ENCODE assay signal across 25 cellular contexts in the genomic region with DNA sequence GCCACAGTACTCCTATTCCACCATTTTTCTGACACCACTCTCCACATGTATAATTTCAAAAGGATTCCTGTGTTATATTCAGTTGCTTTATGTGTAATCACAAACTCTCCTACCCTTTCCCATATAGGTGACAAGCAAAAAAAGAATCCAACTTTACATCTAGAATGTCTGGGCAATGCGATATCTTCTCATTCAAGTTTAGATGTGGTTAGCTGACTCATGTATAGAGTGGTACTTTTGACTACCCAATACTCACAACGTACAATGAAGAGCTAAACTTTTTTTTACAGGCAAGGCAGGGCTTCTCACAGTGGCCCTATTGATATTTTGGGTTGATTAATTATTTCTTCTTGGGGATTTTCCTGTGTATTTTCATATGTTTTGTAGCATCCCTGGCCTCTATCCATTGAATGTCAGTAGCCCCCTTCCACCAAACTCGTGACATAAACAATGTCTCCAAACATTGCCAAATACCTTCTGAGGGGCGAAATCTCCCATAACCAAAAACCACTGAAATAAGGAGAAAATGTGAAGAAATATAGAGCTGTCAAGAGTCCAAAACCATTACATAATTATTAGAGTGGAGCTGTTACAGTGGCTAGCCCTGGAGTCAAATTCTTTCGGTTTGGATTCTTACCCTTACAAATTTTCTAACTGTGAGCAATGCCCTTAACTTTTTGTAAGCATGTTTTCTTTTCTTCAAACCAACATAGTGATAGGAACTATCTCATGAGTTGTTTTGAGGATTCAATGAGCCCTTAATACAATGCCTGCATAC.
DNase-seq lines count a peak whose midpoint lies in the region; FAIRE-seq and TF ChIP-seq lines count a peak whose summit lies in the region.
"Had no signal": no experiment of that assay in that cellular context is flagged by ENCODE, and none has a peak within 500 bp of the region (broad histone marks: within the 10 kb centered on the region; RNA-seq: fewer than 3 reads in every experiment).

No MANE protein-coding gene starts in this region.

- H3K27me3 Mint-ChIP-seq in MCF 10A (ENCODE audit: insufficient read depth, unreplicated experiment) (no peaks in the 10 kb centered on the region), mesothelial cell of epicardium (ENCODE audit: low read depth) (no peaks in the 10 kb centered on the region)
- H3K27me3 Mint-ChIP-seq: memory B cell; naive thymus-derived CD8-positive, alpha-beta T cell had no signal

- H4K20me1 ChIP-seq in OCI-LY3 (ENCODE audit: insufficient read depth, low read length), result no peaks in the 10 kb centered on the region
- H4K20me1 ChIP-seq in mammary epithelial cell (ENCODE audit: insufficient read depth, low read length), result no peaks in the 10 kb centered on the region

- H3K4me3 Mint-ChIP-seq in MCF 10A (ENCODE audit: unreplicated experiment), result no peak overlapping the region
- H3K4me3 Mint-ChIP-seq in mesothelial cell of epicardium, result no peak overlapping the region
- H3K4me3 Mint-ChIP-seq: GM23338; memory B cell; naive thymus-derived CD8-positive, alpha-beta T cell had no signal

- H3K4me2 ChIP-seq in OCI-LY3 (ENCODE audit: low read length), result peak overlapping the region; percentile 65
- peak overlapping the region; percentile 50 for H3K4me2 ChIP-seq in mammary epithelial cell (ENCODE audit: insufficient read depth, low read depth, low read length)
- H3K4me2 ChIP-seq: GM23338 had no signal

- dilution Hi-C loops in mammary epithelial cell (cut with HindIII; ENCODE audit: low sequenced_read_pairs), result no loop called here

- TF ChIP-seq POLR2A in breast epithelium (IDR thresholded peaks at IDR 0.05) (no peak), Peyer's patch (IDR thresholded peaks at IDR 0.05) (no peak)

- H3K9me3 ChIP-seq in breast epithelium (no peaks in the 10 kb centered on the region), OCI-LY3 (ENCODE audit: insufficient read depth, low read length) (no peaks in the 10 kb centered on the region), mammary epithelial cell (replicated peaks; ENCODE audit: insufficient read depth, low read length) (no peaks in the 10 kb centered on the region), Peyer's patch (no peaks in the 10 kb centered on the region)
- H3K9me3 ChIP-seq: pancreas, right lobe of liver had no signal

- H3K4me1 Mint-ChIP-seq in MCF 10A (ENCODE audit: insufficient read depth, unreplicated experiment) (no peaks in the 10 kb centered on the region), mesothelial cell of epicardium (no peaks in the 10 kb centered on the region)
- H3K4me1 Mint-ChIP-seq: memory B cell; naive thymus-derived CD8-positive, alpha-beta T cell had no signal

- FAIRE-seq in urothelium cell line (lab: Jason Lieb, UNC), result no peak
- FAIRE-seq: pancreas had no signal

- H3K9me3 Mint-ChIP-seq in MCF 10A (ENCODE audit: unreplicated experiment) (no peaks in the 10 kb centered on the region), mesothelial cell of epicardium (peaks cover 11% of the 10 kb centered on the region)
- H3K9me3 Mint-ChIP-seq: GM23338 had no signal

- no TSS peak for BruUV-seq in MCF 10A (replicated peaks; lab: Mats Ljungman, UMichigan)
- BruUV-seq in mammary epithelial cell (replicated peaks; lab: Mats Ljungman, UMichigan), result no TSS peak

- H3K79me2 ChIP-seq in OCI-LY3 (ENCODE audit: low read length), result no peaks in the 10 kb centered on the region
- H3K79me2 ChIP-seq in mammary epithelial cell (ENCODE audit: insufficient read depth, low read length), result no peaks in the 10 kb centered on the region

- H3K36me3 Mint-ChIP-seq in MCF 10A (ENCODE audit: insufficient read depth, unreplicated experiment), result no peaks in the 10 kb centered on the region
- H3K36me3 Mint-ChIP-seq in mesothelial cell of epicardium, result no peaks in the 10 kb centered on the region
- H3K36me3 Mint-ChIP-seq: memory B cell; naive thymus-derived CD8-positive, alpha-beta T cell had no signal

- peak; percentile 13 for DNase-seq in MCF 10A (ENCODE audit: unreplicated experiment)
- no peak for DNase-seq in breast epithelium (ENCODE audit: low spot score in 2 of 2)
- peak; percentile 61 for DNase-seq in mammary epithelial cell
- peak; percentile 6 for DNase-seq in urothelium cell line (ENCODE audit: low spot score)
- DNase-seq in NCI-H146 (lab: John Stamatoyannopoulos, UW), result no peak
- DNase-seq in Peyer's patch, result no peak
- DNase-seq in mesothelial cell of epicardium (ENCODE audit: low spot score in 2 of 2, unreplicated experiment in 2 of 2), result no peak
- DNase-seq: activated CD8-positive, alpha-beta memory T cell treated with anti-CD3 and anti-CD28 coated beads, Interleukin-2, amount 50 U/mL, for 48 hours; activated gamma-delta T cell; central memory CD4-positive, alpha-beta T cell; DND-41; effector CD8-positive, alpha-beta T cell; naive thymus-derived CD8-positive, alpha-beta T cell; NCI-H1436 treated with DMSO at 0.1 percent for 48 hours; NCI-H2171 treated with DMSO at 0.1 percent for 48 hours; NCI-H69; pancreas; right lobe of liver; SHP77; substantia nigra had no signal

- H3K27ac ChIP-seq in breast epithelium (no peak overlapping the region), OCI-LY3 (ENCODE audit: low read length) (no peak overlapping the region), mammary epithelial cell (ENCODE audit: insufficient read depth, low read depth, low read length) (peak overlapping the region; percentile 6), Peyer's patch (no peak overlapping the region)
- H3K27ac ChIP-seq: 22Rv1, pancreas, right lobe of liver, VCaP had no signal

- H3K4me3 ChIP-seq in breast epithelium (no peak overlapping the region), OCI-LY3 (ENCODE audit: low read length) (0 out of 2 replicates have a peak overlapping the region, but pooled peaks have one; percentile 19), mammary epithelial cell (replicated peaks in 1 of 3; ENCODE audit: insufficient read depth in 1 of 3, low read depth in 2 of 3, low read length in 3 of 3) (no peak overlapping the region), Peyer's patch (no peak overlapping the region)
- H3K4me3 ChIP-seq: GM23338, pancreas, right lobe of liver had no signal

- H3K27ac Mint-ChIP-seq in MCF 10A (ENCODE audit: low read depth, unreplicated experiment) (no peak overlapping the region), mesothelial cell of epicardium (no peak overlapping the region)
- H3K27ac Mint-ChIP-seq: GM23338; memory B cell; naive thymus-derived CD8-positive, alpha-beta T cell had no signal

- intact Hi-C loops in MCF 10A (cut with micrococcal nuclease) (no loop called here), breast epithelium (cut with DNase I; ENCODE audit: low total_unique reads) (no loop called here), mammary epithelial cell (cut with micrococcal nuclease) (no loop called here)

- 1% methylated on average over 5 of the region's 5 CpGs for WGBS in mammary epithelial cell (ENCODE audit: low coverage, missing lambda C conversion rate)

- no peak overlapping the region for H3K9ac ChIP-seq in OCI-LY3 (ENCODE audit: low read length)
- H3K9ac ChIP-seq in mammary epithelial cell (ENCODE audit: insufficient read depth, low read length), result no peak overlapping the region

- no peaks in the 10 kb centered on the region for H3K4me1 ChIP-seq in breast epithelium
- H3K4me1 ChIP-seq in OCI-LY3 (ENCODE audit: low read length), result peaks cover 20% of the 10 kb centered on the region
- peaks cover 2% of the 10 kb centered on the region for H3K4me1 ChIP-seq in mammary epithelial cell (ENCODE audit: insufficient read depth, low read length)
- no peaks in the 10 kb centered on the region for H3K4me1 ChIP-seq in Peyer's patch
- H3K4me1 ChIP-seq: pancreas, right lobe of liver had no signal

- H3K27me3 ChIP-seq in breast epithelium, result no peaks in the 10 kb centered on the region
- H3K27me3 ChIP-seq in OCI-LY3 (ENCODE audit: low read depth, low read length), result no peaks in the 10 kb centered on the region
- H3K27me3 ChIP-seq in mammary epithelial cell (ENCODE audit: insufficient read depth, low read length), result no peaks in the 10 kb centered on the region
- H3K27me3 ChIP-seq in Peyer's patch, result no peaks in the 10 kb centered on the region
- H3K27me3 ChIP-seq: pancreas, right lobe of liver had no signal

- H3K36me3 ChIP-seq in breast epithelium (no peaks in the 10 kb centered on the region), OCI-LY3 (replicated peaks; ENCODE audit: low read depth, low read length) (no peaks in the 10 kb centered on the region), mammary epithelial cell (ENCODE audit: insufficient read depth, low read length) (no peaks in the 10 kb centered on the region), Peyer's patch (no peaks in the 10 kb centered on the region)
- H3K36me3 ChIP-seq: pancreas, right lobe of liver had no signal

- in situ Hi-C loops in mammary epithelial cell (cut with MboI; ENCODE audit: low sequenced_read_pairs in 2 of 2), result no loop called here

- TF ChIP-seq CTCF in MCF 10A (IDR thresholded peaks at IDR 0.05; ENCODE audit: unreplicated experiment), result no peak
- no peak for TF ChIP-seq CTCF in breast epithelium (IDR thresholded peaks at IDR 0.05)
- no peak for TF ChIP-seq CTCF in OCI-LY3 (IDR thresholded peaks at IDR 0.05; ENCODE audit: low read depth, low read length)
- TF ChIP-seq CTCF in mammary epithelial cell (conservative IDR thresholded peaks at IDR 0.05 in 1 of 2, IDR thresholded peaks at IDR 0.05 in 1 of 2; ENCODE audit: extremely low read depth in 1 of 2, insufficient read depth in 1 of 2, low read depth in 1 of 2, low read length in 2 of 2), result no peak
- TF ChIP-seq CTCF in Peyer's patch (IDR thresholded peaks at IDR 0.05), result no peak
- TF ChIP-seq CTCF in mesothelial cell of epicardium (IDR thresholded peaks at IDR 0.05; ENCODE audit: unreplicated experiment), result no peak

- H2AFZ ChIP-seq in OCI-LY3 (ENCODE audit: low read depth, low read length) (no peak overlapping the region), mammary epithelial cell (ENCODE audit: low read depth, low read length) (no peak overlapping the region)
- H2AFZ ChIP-seq: GM23338 had no signal

- CTCF ChIA-PET in MCF 10A (lab: Yijun Ruan, JAX), result interaction anchor here (1.4 kb wide), 1 partner anchor 171 kb away, joined by 3 read pairs; no protein-coding TSS in a partner anchor
- CTCF ChIA-PET in mammary epithelial cell (lab: Charles Lee; ENCODE audit: low non-redundant PET), result no interaction called here

- POLR2A ChIA-PET in MCF 10A (lab: Yijun Ruan, JAX), result no interaction called here

Comparison
In these comparisons a context has a peak if more than half of its experiments do, and no peak if none do; other contexts are left out.
1. DNase-seq: peak in MCF 10A (single experiment), mammary epithelial cell (single experiment) and urothelium cell line (single experiment); none in breast epithelium (0 of 2), NCI-H146 (single experiment), Peyer's patch (0 of 3) and mesothelial cell of epicardium (0 of 2).